10 cellular contexts compared by ENCODE assay signal in genomic region chr11:114258696-114259095, GRCh38. TPM values are rescaled to one million over a fixed set of nuclear protein-coding genes. Genes with fewer than 3 reads are reported as not detected.
DNase-seq lines count a peak whose midpoint lies in the region; ATAC-seq, FAIRE-seq and TF ChIP-seq lines count a peak whose summit lies in the region.
"Had no signal": no experiment of that assay in that cellular context is flagged by ENCODE, and none has a peak within 500 bp of the region (broad histone marks: within the 10 kb centered on the region; RNA-seq: fewer than 3 reads in every experiment).

No MANE protein-coding gene starts in this region.

- peaks cover 4 to 60% (median 38%) of the 10 kb centered on the region in 6 donors for H3K4me1 ChIP-seq in spleen

- intact Hi-C loops in left ventricle myocardium superior (cut with micrococcal nuclease) = no loop called here
- intact Hi-C loops in spleen (cut with DNase I; ENCODE audit: low total_unique reads) = loop anchor here (10.0 kb wide), 1 partner anchor 64 kb away; no protein-coding TSS in a partner anchor

- ATAC-seq in left ventricle myocardium superior (peak; percentile 24), GM21423 (IDR thresholded peaks at IDR 0.05; ENCODE audit: unreplicated experiment) (no peak), HG03469 (IDR thresholded peaks at IDR 0.05; ENCODE audit: unreplicated experiment) (no peak)
- ATAC-seq: activated CD4-positive, CD25-positive, alpha-beta regulatory T cell treated with anti-CD3 and anti-CD28 coated beads, Interleukin-2, amount 50 U/mL, for 24 hours had no signal

- TF ChIP-seq CTCF in GM13976 (IDR thresholded peaks at IDR 0.05; ENCODE audit: borderline replicate concordance, control extremely low read depth, extremely low read depth, insufficient read depth, missing control alignments) (no peak), spleen (IDR thresholded peaks at IDR 0.05 in 8 of 11, conservative IDR thresholded peaks at IDR 0.05 in 3 of 11) (no peak)

- WGBS in spleen, 5 donors = 35 to 53% (median 50%) methylated on average over 7 of the region's 7 CpGs

- no peak for TF ChIP-seq POLR2A in spleen (IDR thresholded peaks at IDR 0.05)

- FAIRE-seq in urothelium cell line (lab: Jason Lieb, UNC) = no peak

- H3K27me3 ChIP-seq in spleen (replicated peaks in 1 of 7) = peaks cover 0 to 14% (median 0%) of the 10 kb centered on the region in 7 donors

- peaks cover 0 to 24% (median 0%) of the 10 kb centered on the region in 6 donors for H3K36me3 ChIP-seq in spleen

- DNase-seq in GM13976 (ENCODE audit: low spot score) = peak; percentile 12
- peak; percentile 77 for DNase-seq in SKM-1 treated with dmso at 0.1 percent for 144 hours (lab: John Stamatoyannopoulos, UW; ENCODE audit: unreplicated experiment)
- peak; percentile 54 for DNase-seq in left ventricle myocardium superior
- DNase-seq in spleen = no peak
- DNase-seq in urothelium cell line (ENCODE audit: low spot score) = no peak
- no peak for DNase-seq in 8988T
- DNase-seq: DND-41 had no signal

- H3K4me3 ChIP-seq in spleen = no peak overlapping the region

- H3K9me3 ChIP-seq in spleen = no peaks in the 10 kb centered on the region

- peak overlapping the region in 5 of 8 donors; percentile 26 to 66 (median 60) for H3K27ac ChIP-seq in spleen

- in situ Hi-C loops in GM13976 (cut with MboI; ENCODE audit: low sequenced_read_pairs, unreplicated experiment) = no loop called here

RNA-seq across cellular contexts. Expression of gene NNMT, which starts 37.5 kb away (rescaled TPM):
- total RNA-seq in left ventricle myocardium superior = 26.4 TPM
- 100 to 1,000 TPM; 131 to 324 (median 200) TPM for total RNA-seq in spleen
- 100 to 1,000 TPM; 222 to 265 (median 236) TPM for polyA plus RNA-seq in spleen

Comparison
In these comparisons a context has a peak if more than half of its experiments do, and no peak if none do; other contexts are left out.
1. DNase-seq: peak in GM13976 (single experiment), SKM-1 treated with dmso at 0.1 percent for 144 hours (single experiment) and left ventricle myocardium superior (single experiment); none in spleen (single experiment), urothelium cell line (single experiment) and 8988T (single experiment).